27 cellular contexts compared by ENCODE assay signal in genomic region chr3:145972851-145973250, GRCh38.
"Had no signal": no experiment of that assay in that cellular context is flagged by ENCODE, and none has a peak within 500 bp of the region (broad histone marks: within the 10 kb centered on the region; RNA-seq: fewer than 3 reads in every experiment).

No MANE protein-coding gene starts in this region.

- H3K27me3 ChIP-seq: colonic mucosa, dorsolateral prefrontal cortex, esophagus muscularis mucosa, esophagus squamous epithelium, foreskin keratinocyte, gastrocnemius medialis, gastroesophageal sphincter, heart left ventricle, heart right ventricle had no signal

- H3K27ac ChIP-seq: colonic mucosa, coronary artery, epithelial cell of prostate, esophagus muscularis mucosa, esophagus squamous epithelium, foreskin keratinocyte, gastrocnemius medialis, gastroesophageal sphincter, heart left ventricle, heart right ventricle had no signal

- H3K4me3 ChIP-seq: colonic mucosa, coronary artery, dorsolateral prefrontal cortex, esophagus muscularis mucosa, esophagus squamous epithelium, gastrocnemius medialis, gastroesophageal sphincter, heart left ventricle, heart right ventricle had no signal

- H3K4me1 ChIP-seq: colonic mucosa, gastrocnemius medialis, heart left ventricle, heart right ventricle had no signal

- DNase-seq: colonic mucosa; cortex of kidney; dermis blood vessel endothelial cell; dorsolateral prefrontal cortex; effector CD4-positive, alpha-beta T cell; effector CD8-positive, alpha-beta T cell; effector memory CD4-positive, alpha-beta T cell; effector memory CD8-positive, alpha-beta T cell; endodermal cell; erythroblast; esophagus squamous epithelium; foreskin fibroblast; foreskin keratinocyte; gastrocnemius medialis; glutamatergic neuron; head of caudate nucleus; heart left ventricle; heart right ventricle had no signal

- H3K9me3 ChIP-seq: colonic mucosa, esophagus muscularis mucosa, esophagus squamous epithelium, gastrocnemius medialis, gastroesophageal sphincter, heart left ventricle, heart right ventricle had no signal

- FAIRE-seq: colon, endometrium, endothelial cell of umbilical vein, frontal cortex had no signal

- H3K36me3 ChIP-seq: colonic mucosa, esophagus muscularis mucosa, esophagus squamous epithelium, gastrocnemius medialis, gastroesophageal sphincter, heart left ventricle, heart right ventricle had no signal

- ATAC-seq: effector memory CD8-positive, alpha-beta T cell; esophagus mucosa; foreskin keratinocyte; gastrocnemius medialis; gastroesophageal sphincter; heart left ventricle; heart right ventricle had no signal
